Comparison of ENCODE assay signal across 1 cellular context in the genomic region with DNA sequence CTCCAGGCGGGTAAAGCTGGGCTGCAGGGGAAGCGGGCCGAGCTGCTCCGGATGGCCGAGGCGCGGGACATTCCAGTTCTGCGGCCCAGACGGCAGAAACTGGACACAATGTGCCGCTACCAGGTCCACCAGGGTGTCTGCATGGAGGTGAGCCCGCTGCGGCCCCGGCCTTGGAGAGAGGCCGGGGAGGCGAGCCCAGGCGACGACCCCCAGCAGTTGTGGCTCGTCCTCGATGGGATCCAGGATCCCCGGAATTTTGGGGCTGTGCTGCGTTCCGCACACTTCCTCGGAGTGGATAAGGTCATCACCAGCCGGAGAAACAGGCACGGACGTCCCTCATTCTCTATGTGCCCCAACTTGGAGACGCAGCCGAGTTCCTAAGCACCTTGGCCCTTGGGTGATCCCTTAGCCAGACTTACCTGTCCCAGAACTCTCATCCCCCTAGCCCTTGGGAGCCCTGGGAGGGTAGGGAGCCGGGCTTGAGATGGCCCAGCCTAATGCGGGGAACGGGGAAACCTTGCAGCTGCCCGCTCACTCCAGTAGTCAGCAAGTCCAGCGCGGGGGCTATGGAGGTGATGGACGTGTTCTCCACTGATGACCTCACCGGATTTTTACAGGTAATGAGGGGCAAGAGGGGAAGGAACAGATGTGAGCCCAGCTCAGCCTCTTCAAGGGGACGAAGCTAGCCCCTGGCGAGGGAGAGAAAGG.
TF ChIP-seq lines count a peak whose summit lies in the region.

No MANE protein-coding gene starts in this region.

TF ChIP-seq in HEK293, 187 proteins besides CTCF, POLR2A, EP300 and RAD21 (continued from another document and continues in another):
- no peak for TF ChIP-seq SP3 (tag by site-specific recombination; IDR thresholded peaks at IDR 0.05)
- no peak for TF ChIP-seq ZNF426 (tag by site-specific recombination; IDR thresholded peaks at IDR 0.05)
- no peak for TF ChIP-seq ZNF2 (tag by site-specific recombination; IDR thresholded peaks at IDR 0.05)
- TF ChIP-seq, protein P1, sequence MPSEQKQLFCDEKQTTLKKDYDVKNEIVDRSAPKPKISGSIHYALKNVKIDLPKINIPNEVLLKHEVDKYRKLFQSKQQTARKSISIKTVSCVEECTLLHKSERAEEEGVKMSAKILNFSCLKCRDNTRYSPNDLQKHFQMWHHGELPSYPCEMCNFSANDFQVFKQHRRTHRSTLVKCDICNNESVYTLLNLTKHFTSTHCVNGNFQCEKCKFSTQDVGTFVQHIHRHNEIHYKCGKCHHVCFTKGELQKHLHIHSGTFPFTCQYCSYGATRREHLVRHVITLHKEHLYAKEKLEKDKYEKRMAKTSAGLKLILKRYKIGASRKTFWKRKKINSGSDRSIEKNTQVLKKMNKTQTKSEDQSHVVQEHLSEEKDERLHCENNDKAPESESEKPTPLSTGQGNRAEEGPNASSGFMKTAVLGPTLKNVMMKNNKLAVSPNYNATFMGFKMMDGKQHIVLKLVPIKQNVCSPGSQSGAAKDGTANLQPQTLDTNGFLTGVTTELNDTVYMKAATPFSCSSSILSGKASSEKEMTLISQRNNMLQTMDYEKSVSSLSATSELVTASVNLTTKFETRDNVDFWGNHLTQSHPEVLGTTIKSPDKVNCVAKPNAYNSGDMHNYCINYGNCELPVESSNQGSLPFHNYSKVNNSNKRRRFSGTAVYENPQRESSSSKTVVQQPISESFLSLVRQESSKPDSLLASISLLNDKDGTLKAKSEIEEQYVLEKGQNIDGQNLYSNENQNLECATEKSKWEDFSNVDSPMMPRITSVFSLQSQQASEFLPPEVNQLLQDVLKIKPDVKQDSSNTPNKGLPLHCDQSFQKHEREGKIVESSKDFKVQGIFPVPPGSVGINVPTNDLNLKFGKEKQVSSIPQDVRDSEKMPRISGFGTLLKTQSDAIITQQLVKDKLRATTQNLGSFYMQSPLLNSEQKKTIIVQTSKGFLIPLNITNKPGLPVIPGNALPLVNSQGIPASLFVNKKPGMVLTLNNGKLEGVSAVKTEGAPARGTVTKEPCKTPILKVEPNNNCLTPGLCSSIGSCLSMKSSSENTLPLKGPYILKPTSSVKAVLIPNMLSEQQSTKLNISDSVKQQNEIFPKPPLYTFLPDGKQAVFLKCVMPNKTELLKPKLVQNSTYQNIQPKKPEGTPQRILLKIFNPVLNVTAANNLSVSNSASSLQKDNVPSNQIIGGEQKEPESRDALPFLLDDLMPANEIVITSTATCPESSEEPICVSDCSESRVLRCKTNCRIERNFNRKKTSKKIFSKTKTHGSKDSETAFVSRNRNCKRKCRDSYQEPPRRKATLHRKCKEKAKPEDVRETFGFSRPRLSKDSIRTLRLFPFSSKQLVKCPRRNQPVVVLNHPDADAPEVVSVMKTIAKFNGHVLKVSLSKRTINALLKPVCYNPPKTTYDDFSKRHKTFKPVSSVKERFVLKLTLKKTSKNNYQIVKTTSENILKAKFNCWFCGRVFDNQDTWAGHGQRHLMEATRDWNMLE (tag by site-specific recombination; conservative IDR thresholded peaks at IDR 0.05; ENCODE audit: low read depth), result no peak
- TF ChIP-seq ZNF10 (tag by site-specific recombination; IDR thresholded peaks at IDR 0.05), result no peak
- TF ChIP-seq ZBTB48 (tag by site-specific recombination; IDR thresholded peaks at IDR 0.05), result peak; percentile 96
- TF ChIP-seq, protein P2, sequence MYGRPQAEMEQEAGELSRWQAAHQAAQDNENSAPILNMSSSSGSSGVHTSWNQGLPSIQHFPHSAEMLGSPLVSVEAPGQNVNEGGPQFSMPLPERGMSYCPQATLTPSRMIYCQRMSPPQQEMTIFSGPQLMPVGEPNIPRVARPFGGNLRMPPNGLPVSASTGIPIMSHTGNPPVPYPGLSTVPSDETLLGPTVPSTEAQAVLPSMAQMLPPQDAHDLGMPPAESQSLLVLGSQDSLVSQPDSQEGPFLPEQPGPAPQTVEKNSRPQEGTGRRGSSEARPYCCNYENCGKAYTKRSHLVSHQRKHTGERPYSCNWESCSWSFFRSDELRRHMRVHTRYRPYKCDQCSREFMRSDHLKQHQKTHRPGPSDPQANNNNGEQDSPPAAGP (tag by site-specific recombination; IDR thresholded peaks at IDR 0.05), result no peak
- TF ChIP-seq, protein P3, sequence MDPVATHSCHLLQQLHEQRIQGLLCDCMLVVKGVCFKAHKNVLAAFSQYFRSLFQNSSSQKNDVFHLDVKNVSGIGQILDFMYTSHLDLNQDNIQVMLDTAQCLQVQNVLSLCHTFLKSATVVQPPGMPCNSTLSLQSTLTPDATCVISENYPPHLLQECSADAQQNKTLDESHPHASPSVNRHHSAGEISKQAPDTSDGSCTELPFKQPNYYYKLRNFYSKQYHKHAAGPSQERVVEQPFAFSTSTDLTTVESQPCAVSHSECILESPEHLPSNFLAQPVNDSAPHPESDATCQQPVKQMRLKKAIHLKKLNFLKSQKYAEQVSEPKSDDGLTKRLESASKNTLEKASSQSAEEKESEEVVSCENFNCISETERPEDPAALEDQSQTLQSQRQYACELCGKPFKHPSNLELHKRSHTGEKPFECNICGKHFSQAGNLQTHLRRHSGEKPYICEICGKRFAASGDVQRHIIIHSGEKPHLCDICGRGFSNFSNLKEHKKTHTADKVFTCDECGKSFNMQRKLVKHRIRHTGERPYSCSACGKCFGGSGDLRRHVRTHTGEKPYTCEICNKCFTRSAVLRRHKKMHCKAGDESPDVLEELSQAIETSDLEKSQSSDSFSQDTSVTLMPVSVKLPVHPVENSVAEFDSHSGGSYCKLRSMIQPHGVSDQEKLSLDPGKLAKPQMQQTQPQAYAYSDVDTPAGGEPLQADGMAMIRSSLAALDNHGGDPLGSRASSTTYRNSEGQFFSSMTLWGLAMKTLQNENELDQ (tag by site-specific recombination; IDR thresholded peaks at IDR 0.05; ENCODE audit: low read depth), result no peak
- TF ChIP-seq, protein P4, sequence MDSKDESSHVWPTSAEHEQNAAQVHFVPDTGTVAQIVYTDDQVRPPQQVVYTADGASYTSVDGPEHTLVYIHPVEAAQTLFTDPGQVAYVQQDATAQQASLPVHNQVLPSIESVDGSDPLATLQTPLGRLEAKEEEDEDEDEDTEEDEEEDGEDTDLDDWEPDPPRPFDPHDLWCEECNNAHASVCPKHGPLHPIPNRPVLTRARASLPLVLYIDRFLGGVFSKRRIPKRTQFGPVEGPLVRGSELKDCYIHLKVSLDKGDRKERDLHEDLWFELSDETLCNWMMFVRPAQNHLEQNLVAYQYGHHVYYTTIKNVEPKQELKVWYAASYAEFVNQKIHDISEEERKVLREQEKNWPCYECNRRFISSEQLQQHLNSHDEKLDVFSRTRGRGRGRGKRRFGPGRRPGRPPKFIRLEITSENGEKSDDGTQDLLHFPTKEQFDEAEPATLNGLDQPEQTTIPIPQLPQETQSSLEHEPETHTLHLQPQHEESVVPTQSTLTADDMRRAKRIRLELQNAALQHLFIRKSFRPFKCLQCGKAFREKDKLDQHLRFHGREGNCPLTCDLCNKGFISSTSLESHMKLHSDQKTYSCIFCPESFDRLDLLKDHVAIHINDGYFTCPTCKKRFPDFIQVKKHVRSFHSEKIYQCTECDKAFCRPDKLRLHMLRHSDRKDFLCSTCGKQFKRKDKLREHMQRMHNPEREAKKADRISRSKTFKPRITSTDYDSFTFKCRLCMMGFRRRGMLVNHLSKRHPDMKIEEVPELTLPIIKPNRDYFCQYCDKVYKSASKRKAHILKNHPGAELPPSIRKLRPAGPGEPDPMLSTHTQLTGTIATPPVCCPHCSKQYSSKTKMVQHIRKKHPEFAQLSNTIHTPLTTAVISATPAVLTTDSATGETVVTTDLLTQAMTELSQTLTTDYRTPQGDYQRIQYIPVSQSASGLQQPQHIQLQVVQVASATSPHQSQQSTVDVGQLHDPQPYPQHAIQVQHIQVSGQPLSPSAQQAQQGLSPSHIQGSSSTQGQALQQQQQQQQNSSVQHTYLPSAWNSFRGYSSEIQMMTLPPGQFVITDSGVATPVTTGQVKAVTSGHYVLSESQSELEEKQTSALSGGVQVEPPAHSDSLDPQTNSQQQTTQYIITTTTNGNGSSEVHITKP (tag by site-specific recombination; IDR thresholded peaks at IDR 0.05), result peak; percentile 84
- no peak for TF ChIP-seq HOXD13 (CRISPR knock-in tag; IDR thresholded peaks at IDR 0.05; ENCODE audit: borderline replicate concordance)
- no peak for TF ChIP-seq ZXDB (tag by site-specific recombination; IDR thresholded peaks at IDR 0.05)
- TF ChIP-seq, protein P5, sequence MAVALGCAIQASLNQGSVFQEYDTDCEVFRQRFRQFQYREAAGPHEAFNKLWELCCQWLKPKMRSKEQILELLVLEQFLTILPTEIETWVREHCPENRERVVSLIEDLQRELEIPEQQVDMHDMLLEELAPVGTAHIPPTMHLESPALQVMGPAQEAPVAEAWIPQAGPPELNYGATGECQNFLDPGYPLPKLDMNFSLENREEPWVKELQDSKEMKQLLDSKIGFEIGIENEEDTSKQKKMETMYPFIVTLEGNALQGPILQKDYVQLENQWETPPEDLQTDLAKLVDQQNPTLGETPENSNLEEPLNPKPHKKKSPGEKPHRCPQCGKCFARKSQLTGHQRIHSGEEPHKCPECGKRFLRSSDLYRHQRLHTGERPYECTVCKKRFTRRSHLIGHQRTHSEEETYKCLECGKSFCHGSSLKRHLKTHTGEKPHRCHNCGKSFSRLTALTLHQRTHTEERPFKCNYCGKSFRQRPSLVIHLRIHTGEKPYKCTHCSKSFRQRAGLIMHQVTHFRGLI (tag by site-specific recombination; IDR thresholded peaks at IDR 0.05), result no peak
- TF ChIP-seq, protein P6, sequence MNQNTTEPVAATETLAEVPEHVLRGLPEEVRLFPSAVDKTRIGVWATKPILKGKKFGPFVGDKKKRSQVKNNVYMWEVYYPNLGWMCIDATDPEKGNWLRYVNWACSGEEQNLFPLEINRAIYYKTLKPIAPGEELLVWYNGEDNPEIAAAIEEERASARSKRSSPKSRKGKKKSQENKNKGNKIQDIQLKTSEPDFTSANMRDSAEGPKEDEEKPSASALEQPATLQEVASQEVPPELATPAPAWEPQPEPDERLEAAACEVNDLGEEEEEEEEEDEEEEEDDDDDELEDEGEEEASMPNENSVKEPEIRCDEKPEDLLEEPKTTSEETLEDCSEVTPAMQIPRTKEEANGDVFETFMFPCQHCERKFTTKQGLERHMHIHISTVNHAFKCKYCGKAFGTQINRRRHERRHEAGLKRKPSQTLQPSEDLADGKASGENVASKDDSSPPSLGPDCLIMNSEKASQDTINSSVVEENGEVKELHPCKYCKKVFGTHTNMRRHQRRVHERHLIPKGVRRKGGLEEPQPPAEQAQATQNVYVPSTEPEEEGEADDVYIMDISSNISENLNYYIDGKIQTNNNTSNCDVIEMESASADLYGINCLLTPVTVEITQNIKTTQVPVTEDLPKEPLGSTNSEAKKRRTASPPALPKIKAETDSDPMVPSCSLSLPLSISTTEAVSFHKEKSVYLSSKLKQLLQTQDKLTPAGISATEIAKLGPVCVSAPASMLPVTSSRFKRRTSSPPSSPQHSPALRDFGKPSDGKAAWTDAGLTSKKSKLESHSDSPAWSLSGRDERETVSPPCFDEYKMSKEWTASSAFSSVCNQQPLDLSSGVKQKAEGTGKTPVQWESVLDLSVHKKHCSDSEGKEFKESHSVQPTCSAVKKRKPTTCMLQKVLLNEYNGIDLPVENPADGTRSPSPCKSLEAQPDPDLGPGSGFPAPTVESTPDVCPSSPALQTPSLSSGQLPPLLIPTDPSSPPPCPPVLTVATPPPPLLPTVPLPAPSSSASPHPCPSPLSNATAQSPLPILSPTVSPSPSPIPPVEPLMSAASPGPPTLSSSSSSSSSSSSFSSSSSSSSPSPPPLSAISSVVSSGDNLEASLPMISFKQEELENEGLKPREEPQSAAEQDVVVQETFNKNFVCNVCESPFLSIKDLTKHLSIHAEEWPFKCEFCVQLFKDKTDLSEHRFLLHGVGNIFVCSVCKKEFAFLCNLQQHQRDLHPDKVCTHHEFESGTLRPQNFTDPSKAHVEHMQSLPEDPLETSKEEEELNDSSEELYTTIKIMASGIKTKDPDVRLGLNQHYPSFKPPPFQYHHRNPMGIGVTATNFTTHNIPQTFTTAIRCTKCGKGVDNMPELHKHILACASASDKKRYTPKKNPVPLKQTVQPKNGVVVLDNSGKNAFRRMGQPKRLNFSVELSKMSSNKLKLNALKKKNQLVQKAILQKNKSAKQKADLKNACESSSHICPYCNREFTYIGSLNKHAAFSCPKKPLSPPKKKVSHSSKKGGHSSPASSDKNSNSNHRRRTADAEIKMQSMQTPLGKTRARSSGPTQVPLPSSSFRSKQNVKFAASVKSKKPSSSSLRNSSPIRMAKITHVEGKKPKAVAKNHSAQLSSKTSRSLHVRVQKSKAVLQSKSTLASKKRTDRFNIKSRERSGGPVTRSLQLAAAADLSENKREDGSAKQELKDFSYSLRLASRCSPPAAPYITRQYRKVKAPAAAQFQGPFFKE (tag by site-specific recombination; IDR thresholded peaks at IDR 0.05; ENCODE audit: borderline replicate concordance), result no peak
- TF ChIP-seq ZNF394 (tag by site-specific recombination; IDR thresholded peaks at IDR 0.05; ENCODE audit: borderline replicate concordance), result no peak
- TF ChIP-seq ZNF529 (tag by site-specific recombination; IDR thresholded peaks at IDR 0.05; ENCODE audit: insufficient replicate concordance), result no peak
- TF ChIP-seq, protein P7, sequence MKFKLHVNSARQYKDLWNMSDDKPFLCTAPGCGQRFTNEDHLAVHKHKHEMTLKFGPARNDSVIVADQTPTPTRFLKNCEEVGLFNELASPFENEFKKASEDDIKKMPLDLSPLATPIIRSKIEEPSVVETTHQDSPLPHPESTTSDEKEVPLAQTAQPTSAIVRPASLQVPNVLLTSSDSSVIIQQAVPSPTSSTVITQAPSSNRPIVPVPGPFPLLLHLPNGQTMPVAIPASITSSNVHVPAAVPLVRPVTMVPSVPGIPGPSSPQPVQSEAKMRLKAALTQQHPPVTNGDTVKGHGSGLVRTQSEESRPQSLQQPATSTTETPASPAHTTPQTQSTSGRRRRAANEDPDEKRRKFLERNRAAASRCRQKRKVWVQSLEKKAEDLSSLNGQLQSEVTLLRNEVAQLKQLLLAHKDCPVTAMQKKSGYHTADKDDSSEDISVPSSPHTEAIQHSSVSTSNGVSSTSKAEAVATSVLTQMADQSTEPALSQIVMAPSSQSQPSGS (tag by site-specific recombination; IDR thresholded peaks at IDR 0.05; ENCODE audit: low read depth), result peak; percentile 42; the same call in 1 of the 2 replicates
- TF ChIP-seq ZBTB17 (tag by site-specific recombination; IDR thresholded peaks at IDR 0.05), result peak; percentile 7; the same call in 1 of the 2 replicates
- 0 out of 2 replicates have a peak, but pooled peaks have one; percentile 3 for TF ChIP-seq GLIS2 (tag by site-specific recombination; IDR thresholded peaks at IDR 0.05)
- TF ChIP-seq GLI2 (tag by site-specific recombination; IDR thresholded peaks at IDR 0.05; ENCODE audit: borderline replicate concordance, low read depth), result no peak
- TF ChIP-seq SCRT1 (tag by site-specific recombination; IDR thresholded peaks at IDR 0.05; ENCODE audit: borderline replicate concordance), result no peak
- TF ChIP-seq, protein P8, sequence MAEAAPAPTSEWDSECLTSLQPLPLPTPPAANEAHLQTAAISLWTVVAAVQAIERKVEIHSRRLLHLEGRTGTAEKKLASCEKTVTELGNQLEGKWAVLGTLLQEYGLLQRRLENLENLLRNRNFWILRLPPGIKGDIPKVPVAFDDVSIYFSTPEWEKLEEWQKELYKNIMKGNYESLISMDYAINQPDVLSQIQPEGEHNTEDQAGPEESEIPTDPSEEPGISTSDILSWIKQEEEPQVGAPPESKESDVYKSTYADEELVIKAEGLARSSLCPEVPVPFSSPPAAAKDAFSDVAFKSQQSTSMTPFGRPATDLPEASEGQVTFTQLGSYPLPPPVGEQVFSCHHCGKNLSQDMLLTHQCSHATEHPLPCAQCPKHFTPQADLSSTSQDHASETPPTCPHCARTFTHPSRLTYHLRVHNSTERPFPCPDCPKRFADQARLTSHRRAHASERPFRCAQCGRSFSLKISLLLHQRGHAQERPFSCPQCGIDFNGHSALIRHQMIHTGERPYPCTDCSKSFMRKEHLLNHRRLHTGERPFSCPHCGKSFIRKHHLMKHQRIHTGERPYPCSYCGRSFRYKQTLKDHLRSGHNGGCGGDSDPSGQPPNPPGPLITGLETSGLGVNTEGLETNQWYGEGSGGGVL (tag by site-specific recombination; IDR thresholded peaks at IDR 0.05), result no peak
